ENCODE assay signal across 14 cellular contexts in the genomic region with DNA sequence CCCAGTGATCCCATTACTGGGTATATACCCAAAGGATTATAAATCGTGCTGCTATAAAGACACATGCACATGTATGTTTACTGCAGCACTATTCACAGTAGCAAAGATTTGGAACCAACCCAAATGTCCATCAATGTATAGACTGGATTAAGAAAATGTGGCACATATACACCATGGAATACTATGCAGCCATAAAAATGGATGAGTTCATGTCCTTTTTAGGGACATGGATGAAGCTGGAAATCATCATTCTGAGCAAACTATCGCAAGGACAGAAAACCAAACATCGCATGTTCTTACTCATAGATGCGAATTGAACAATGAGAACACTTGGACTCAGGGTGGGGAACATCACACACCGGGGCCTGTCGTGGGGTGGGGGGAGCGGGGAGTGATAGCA. TPM values are rescaled to one million over a fixed set of nuclear protein-coding genes. Genes with fewer than 3 reads are reported as not detected.
"Had no signal": no experiment of that assay in that cellular context is flagged by ENCODE, and none has a peak within 500 bp of the region (broad histone marks: within the 10 kb centered on the region; RNA-seq: fewer than 3 reads in every experiment).

No MANE protein-coding gene starts in this region.

RNA-seq across cellular contexts. Expression of a gene that starts 36.0 kb away (rescaled TPM):
- total RNA-seq: naive thymus-derived CD8-positive, alpha-beta T cell; natural killer cell; natural killer cell treated with Interleukin-12 subunit alpha and Interleukin-12 subunit beta and Interleukin-15 and Interleukin-18, amount 100 ng/mL, for 72 hours; neural crest cell; omental fat pad; osteoblast; osteocyte; posterior vena cava; progenitor cell of endocrine pancreas; pulmonary artery endothelial cell; renal cortical epithelial cell; smooth muscle cell had no signal
- polyA plus RNA-seq: naive thymus-derived CD8-positive, alpha-beta T cell; neural cell; ovary; smooth muscle cell had no signal
